In genomic region chr12:101775814-101776213, GRCh38 we compare ENCODE assay signal across 19 cellular contexts. TPM values are rescaled to one million over a fixed set of nuclear protein-coding genes. Genes with fewer than 3 reads are reported as not detected.
DNase-seq lines count a peak whose midpoint lies in the region; ATAC-seq and TF ChIP-seq lines count a peak whose summit lies in the region.
"Had no signal": no experiment of that assay in that cellular context is flagged by ENCODE, and none has a peak within 500 bp of the region (broad histone marks: within the 10 kb centered on the region; RNA-seq: fewer than 3 reads in every experiment).

No MANE protein-coding gene starts in this region.

- H3K4me3 Mint-ChIP-seq in activated naive CD8-positive, alpha-beta T cell treated with anti-CD3 and anti-CD28 coated beads, Interleukin-2, amount 10 ng/mL, durations not matched to agents 7 days and 5 days, result no peak overlapping the region
- H3K4me3 Mint-ChIP-seq in activated naive CD8-positive, alpha-beta T cell treated with anti-CD3 and anti-CD28 coated beads for 36 hours, result no peak overlapping the region
- H3K4me3 Mint-ChIP-seq in central memory CD8-positive, alpha-beta T cell, result no peak overlapping the region
- no peak overlapping the region for H3K4me3 Mint-ChIP-seq in stimulated activated naive B cell treated with anti-CD40 and anti-IgM and Interleukin-4, amounts not matched to agents 10 μg/mL and 1 μg/mL and 100 μg/mL, for 72 hours
- no peak overlapping the region for H3K4me3 Mint-ChIP-seq in nephron progenitor cell
- H3K4me3 Mint-ChIP-seq: CD4-positive, alpha-beta T cell had no signal

- peaks cover 43% of the 10 kb centered on the region for H3K36me3 Mint-ChIP-seq in activated naive CD8-positive, alpha-beta T cell treated with anti-CD3 and anti-CD28 coated beads, Interleukin-2, amount 10 ng/mL, durations not matched to agents 7 days and 5 days
- peaks cover 17% of the 10 kb centered on the region for H3K36me3 Mint-ChIP-seq in activated naive CD8-positive, alpha-beta T cell treated with anti-CD3 and anti-CD28 coated beads for 36 hours
- peaks cover 21% of the 10 kb centered on the region for H3K36me3 Mint-ChIP-seq in central memory CD8-positive, alpha-beta T cell (ENCODE audit: insufficient read depth)
- peaks cover 32 to 47% of the 10 kb centered on the region in 2 donors for H3K36me3 Mint-ChIP-seq in stimulated activated naive B cell treated with anti-CD40 and anti-IgM and Interleukin-4, amounts not matched to agents 10 μg/mL and 1 μg/mL and 100 μg/mL, for 72 hours
- no peaks in the 10 kb centered on the region for H3K36me3 Mint-ChIP-seq in nephron progenitor cell (ENCODE audit: low read depth)

- H3K9me3 Mint-ChIP-seq in activated naive CD8-positive, alpha-beta T cell treated with anti-CD3 and anti-CD28 coated beads, Interleukin-2, amount 10 ng/mL, durations not matched to agents 7 days and 5 days, result no peaks in the 10 kb centered on the region
- H3K9me3 Mint-ChIP-seq in activated naive CD8-positive, alpha-beta T cell treated with anti-CD3 and anti-CD28 coated beads for 36 hours, result no peaks in the 10 kb centered on the region
- H3K9me3 Mint-ChIP-seq in central memory CD8-positive, alpha-beta T cell, result no peaks in the 10 kb centered on the region
- no peaks in the 10 kb centered on the region for H3K9me3 Mint-ChIP-seq in stimulated activated naive B cell treated with anti-CD40 and anti-IgM and Interleukin-4, amounts not matched to agents 10 μg/mL and 1 μg/mL and 100 μg/mL, for 72 hours
- H3K9me3 Mint-ChIP-seq in nephron progenitor cell, result no peaks in the 10 kb centered on the region
- H3K9me3 Mint-ChIP-seq: CD4-positive, alpha-beta T cell had no signal

- peak overlapping the region; percentile 71 for H3K27ac ChIP-seq in KOPT-K1 (ENCODE audit: low read depth, low read length, poor library complexity, severe bottlenecking)
- H3K27ac ChIP-seq: A549 had no signal

- POLR2A ChIA-PET in activated naive CD8-positive, alpha-beta T cell treated with anti-CD3 and anti-CD28 coated beads, Interleukin-2, amount 10 ng/mL, durations not matched to agents 7 days and 5 days (lab: Charles Lee), result no interaction called here

- no peaks in the 10 kb centered on the region for H3K9me3 ChIP-seq in KOPT-K1 (ENCODE audit: insufficient read depth, low read length, poor library complexity, severe bottlenecking)
- H3K9me3 ChIP-seq: A549 had no signal

- H3K27me3 Mint-ChIP-seq in activated naive CD8-positive, alpha-beta T cell treated with anti-CD3 and anti-CD28 coated beads, Interleukin-2, amount 10 ng/mL, durations not matched to agents 7 days and 5 days, result no peaks in the 10 kb centered on the region
- H3K27me3 Mint-ChIP-seq in activated naive CD8-positive, alpha-beta T cell treated with anti-CD3 and anti-CD28 coated beads for 36 hours, result no peaks in the 10 kb centered on the region
- no peaks in the 10 kb centered on the region for H3K27me3 Mint-ChIP-seq in central memory CD8-positive, alpha-beta T cell
- no peaks in the 10 kb centered on the region for H3K27me3 Mint-ChIP-seq in stimulated activated naive B cell treated with anti-CD40 and anti-IgM and Interleukin-4, amounts not matched to agents 10 μg/mL and 1 μg/mL and 100 μg/mL, for 72 hours
- no peaks in the 10 kb centered on the region for H3K27me3 Mint-ChIP-seq in nephron progenitor cell (ENCODE audit: low read depth, poor library complexity)
- H3K27me3 Mint-ChIP-seq: CD4-positive, alpha-beta T cell had no signal

- no peak for DNase-seq in activated naive CD8-positive, alpha-beta T cell treated with anti-CD3 and anti-CD28 coated beads, Interleukin-2, amount 10 ng/mL, durations not matched to agents 7 days and 5 days
- no peak for DNase-seq in activated naive CD8-positive, alpha-beta T cell treated with anti-CD3 and anti-CD28 coated beads for 36 hours
- no peak for DNase-seq in central memory CD8-positive, alpha-beta T cell (ENCODE audit: low spot score in 2 of 2)
- DNase-seq in stimulated activated naive B cell treated with anti-CD40 and anti-IgM and Interleukin-4, amounts not matched to agents 10 μg/mL and 1 μg/mL and 100 μg/mL, for 72 hours, result no peak
- DNase-seq in nephron progenitor cell, result no peak
- no peak for DNase-seq in effector CD4-positive, alpha-beta T cell
- DNase-seq: CD4-positive, alpha-beta T cell; HCEC 1CT; IMR-90; NCI-H1092; NCI-H146; NCI-H2081 treated with DMSO at 0.1 percent for 48 hours; NCI-H524 had no signal

- ATAC-seq in activated naive CD8-positive, alpha-beta T cell treated with anti-CD3 and anti-CD28 coated beads, Interleukin-2, amount 10 ng/mL, durations not matched to agents 7 days and 5 days (ENCODE audit: low read depth), result no peak
- no peak for ATAC-seq in central memory CD8-positive, alpha-beta T cell (replicated peaks; ENCODE audit: extremely low read depth, poor library complexity, severe bottlenecking)
- ATAC-seq in stimulated activated naive B cell treated with anti-CD40 and anti-IgM and Interleukin-4, amounts not matched to agents 10 μg/mL and 1 μg/mL and 100 μg/mL, for 72 hours (replicated peaks), result no peak
- no peak for ATAC-seq in GM18519 (IDR thresholded peaks at IDR 0.05; ENCODE audit: low FRiP score, unreplicated experiment)
- ATAC-seq: A549, Panc1 had no signal

- TF ChIP-seq CTCF in nephron progenitor cell (IDR thresholded peaks at IDR 0.05), result no peak

- peaks cover 52% of the 10 kb centered on the region for H3K36me3 ChIP-seq in KOPT-K1 (ENCODE audit: insufficient read depth, low read length)

- peaks cover 32% of the 10 kb centered on the region for H3K4me1 Mint-ChIP-seq in activated naive CD8-positive, alpha-beta T cell treated with anti-CD3 and anti-CD28 coated beads, Interleukin-2, amount 10 ng/mL, durations not matched to agents 7 days and 5 days
- H3K4me1 Mint-ChIP-seq in activated naive CD8-positive, alpha-beta T cell treated with anti-CD3 and anti-CD28 coated beads for 36 hours, result peaks cover 2% of the 10 kb centered on the region
- H3K4me1 Mint-ChIP-seq in central memory CD8-positive, alpha-beta T cell, result peaks cover 2% of the 10 kb centered on the region
- peaks cover 17 to 46% of the 10 kb centered on the region in 2 donors for H3K4me1 Mint-ChIP-seq in stimulated activated naive B cell treated with anti-CD40 and anti-IgM and Interleukin-4, amounts not matched to agents 10 μg/mL and 1 μg/mL and 100 μg/mL, for 72 hours
- H3K4me1 Mint-ChIP-seq in nephron progenitor cell, result no peaks in the 10 kb centered on the region

- H3K27ac Mint-ChIP-seq in activated naive CD8-positive, alpha-beta T cell treated with anti-CD3 and anti-CD28 coated beads, Interleukin-2, amount 10 ng/mL, durations not matched to agents 7 days and 5 days, result peak overlapping the region; percentile 42
- no peak overlapping the region for H3K27ac Mint-ChIP-seq in activated naive CD8-positive, alpha-beta T cell treated with anti-CD3 and anti-CD28 coated beads for 36 hours
- peak overlapping the region; percentile 69 for H3K27ac Mint-ChIP-seq in central memory CD8-positive, alpha-beta T cell (ENCODE audit: low read depth)
- H3K27ac Mint-ChIP-seq in stimulated activated naive B cell treated with anti-CD40 and anti-IgM and Interleukin-4, amounts not matched to agents 10 μg/mL and 1 μg/mL and 100 μg/mL, for 72 hours, result peak overlapping the region; percentile 10
- H3K27ac Mint-ChIP-seq in nephron progenitor cell, result no peak overlapping the region
- H3K27ac Mint-ChIP-seq: CD4-positive, alpha-beta T cell had no signal

RNA-seq across cellular contexts. Expression of gene SYCP3, which starts 36.6 kb away (rescaled TPM):
- total RNA-seq in activated naive CD8-positive, alpha-beta T cell treated with anti-CD3 and anti-CD28 coated beads, Interleukin-2, amount 10 ng/mL, durations not matched to agents 7 days and 5 days, result 1 to 10 TPM in 1 of 2 experiments, under 1 TPM in 1; 0.94 to 1.1 TPM
- under 1 TPM; 0.21 to 0.22 TPM for total RNA-seq in activated naive CD8-positive, alpha-beta T cell treated with anti-CD3 and anti-CD28 coated beads for 36 hours
- total RNA-seq: HT1080, IMR-90, M059J had no signal

RNA-seq across cellular contexts. Expression of gene GNPTAB, which starts 54.9 kb away (rescaled TPM):
- total RNA-seq in activated naive CD8-positive, alpha-beta T cell treated with anti-CD3 and anti-CD28 coated beads, Interleukin-2, amount 10 ng/mL, durations not matched to agents 7 days and 5 days, result 10 to 100 TPM; 89.5 to 91.1 TPM
- total RNA-seq in activated naive CD8-positive, alpha-beta T cell treated with anti-CD3 and anti-CD28 coated beads for 36 hours, result 10 to 100 TPM; 44.9 to 47.4 TPM

Comparison
In these comparisons a context has a peak if more than half of its experiments do, and no peak if none do; other contexts are left out.
1. H3K27ac Mint-ChIP-seq: peak in activated naive CD8-positive, alpha-beta T cell treated with anti-CD3 and anti-CD28 coated beads, Interleukin-2, amount 10 ng/mL, durations not matched to agents 7 days and 5 days (single experiment), central memory CD8-positive, alpha-beta T cell (single experiment) and stimulated activated naive B cell treated with anti-CD40 and anti-IgM and Interleukin-4, amounts not matched to agents 10 μg/mL and 1 μg/mL and 100 μg/mL, for 72 hours (single experiment); none in activated naive CD8-positive, alpha-beta T cell treated with anti-CD3 and anti-CD28 coated beads for 36 hours (single experiment) and nephron progenitor cell (single experiment).